ENCODE assay signal across 27 cellular contexts in the genomic region with DNA sequence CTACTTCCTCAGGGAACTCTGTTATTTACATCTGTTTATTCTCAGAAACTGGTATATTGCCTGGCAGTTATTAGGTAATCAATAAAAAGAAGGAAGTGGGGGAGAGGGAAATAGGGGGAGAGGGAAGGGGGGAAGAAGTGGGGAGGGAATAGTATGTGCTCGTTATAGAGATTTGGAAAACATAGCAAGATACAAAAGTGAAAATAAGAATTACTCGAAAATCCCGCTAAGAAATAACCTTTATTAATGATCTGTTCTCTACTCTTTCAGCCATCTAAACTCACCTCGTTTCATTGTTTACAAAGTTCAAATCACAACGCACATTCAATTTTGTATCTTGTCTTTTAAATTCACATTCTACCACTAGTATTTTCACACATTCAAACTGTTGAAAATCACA.
"Had no signal": no experiment of that assay in that cellular context is flagged by ENCODE, and none has a peak within 500 bp of the region (broad histone marks: within the 10 kb centered on the region; RNA-seq: fewer than 3 reads in every experiment).

No MANE protein-coding gene starts in this region.

- FAIRE-seq: endometrium, islet of Langerhans, keratinocyte had no signal

- H3K4me1 Mint-ChIP-seq: mesothelial cell of epicardium had no signal

- H3K4me1 ChIP-seq: colonic mucosa, esophagus squamous epithelium, gastrocnemius medialis, heart right ventricle, left lung, lower lobe of right lung had no signal

- H3K9me3 ChIP-seq: colonic mucosa, esophagus squamous epithelium, gastrocnemius medialis, heart right ventricle, left lung, lower lobe of right lung, mucosa of descending colon had no signal

- ATAC-seq: effector memory CD8-positive, alpha-beta T cell; esophagus mucosa; gastrocnemius medialis; heart right ventricle; left cardiac atrium; left lung; left ventricle myocardium superior; lower lobe of right lung; mucosa of descending colon had no signal

- H3K9me3 Mint-ChIP-seq: dendritic cell treated with granulocyte-macrophage colony-stimulating factor and Interleukin-4, amounts not matched to agents 40 ng/mL and 50 ng/mL, for 4 days; effector memory CD8-positive, alpha-beta T cell; endodermal cell; mesothelial cell of epicardium had no signal

- H3K36me3 ChIP-seq: colonic mucosa, esophagus squamous epithelium, gastrocnemius medialis, heart right ventricle, left lung, lower lobe of right lung had no signal

- DNase-seq: colonic mucosa; cortex of kidney; effector CD8-positive, alpha-beta T cell; effector memory CD8-positive, alpha-beta T cell; erythroblast; esophagus squamous epithelium; foreskin fibroblast; foreskin melanocyte; gastrocnemius medialis; glutamatergic neuron; head of caudate nucleus; heart right ventricle; hippocampal formation; left cardiac atrium; left lung; left ventricle myocardium superior; lower lobe of right lung; mesenchymal stem cell; mucosa of descending colon had no signal

- H3K27ac Mint-ChIP-seq: dendritic cell treated with granulocyte-macrophage colony-stimulating factor and Interleukin-4, amounts not matched to agents 40 ng/mL and 50 ng/mL, for 4 days; effector memory CD8-positive, alpha-beta T cell; endodermal cell; mesothelial cell of epicardium had no signal

- H3K27me3 Mint-ChIP-seq: dendritic cell treated with granulocyte-macrophage colony-stimulating factor and Interleukin-4, amounts not matched to agents 40 ng/mL and 50 ng/mL, for 4 days had no signal

- H3K4me3 ChIP-seq: colonic mucosa, esophagus squamous epithelium, gastrocnemius medialis, heart right ventricle, left lung, lower lobe of right lung, mucosa of descending colon had no signal

- H3K4me3 Mint-ChIP-seq: dendritic cell treated with granulocyte-macrophage colony-stimulating factor and Interleukin-4, amounts not matched to agents 40 ng/mL and 50 ng/mL, for 4 days; effector memory CD8-positive, alpha-beta T cell; endodermal cell; mesothelial cell of epicardium had no signal

- H3K27ac ChIP-seq: colonic mucosa, epithelial cell of prostate, esophagus squamous epithelium, gastrocnemius medialis, heart right ventricle, left lung, lower lobe of right lung had no signal

- H3K36me3 Mint-ChIP-seq: mesothelial cell of epicardium had no signal

- H3K27me3 ChIP-seq: colonic mucosa, esophagus squamous epithelium, gastrocnemius medialis, left lung had no signal
